ENCODE assay signal across 22 cellular contexts in the genomic region with DNA sequence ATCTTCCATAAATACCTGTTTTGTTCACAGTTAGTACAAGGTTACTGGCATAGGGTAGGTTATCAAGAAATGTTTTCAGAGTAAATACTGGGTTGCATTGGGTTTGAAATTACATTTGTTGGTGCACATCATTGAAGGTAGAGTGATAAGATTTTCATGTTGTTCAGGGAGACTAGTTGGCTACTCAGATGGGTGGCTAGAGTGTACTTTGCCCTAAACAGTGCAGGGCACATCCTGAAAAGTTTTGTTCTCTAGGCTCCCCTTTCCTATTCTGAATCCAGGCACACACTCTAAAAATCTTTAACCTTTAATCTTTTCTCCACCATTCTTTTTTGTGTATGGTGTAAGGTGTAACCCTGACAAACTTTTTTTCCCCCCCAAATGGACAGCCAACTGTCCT.
"Had no signal": no experiment of that assay in that cellular context is flagged by ENCODE, and none has a peak within 500 bp of the region (broad histone marks: within the 10 kb centered on the region; RNA-seq: fewer than 3 reads in every experiment).

No MANE protein-coding gene starts in this region.

- H3K27ac ChIP-seq: KMS-11, SJSA1, SK-N-MC had no signal

- H3K9ac ChIP-seq: KMS-11 had no signal

- DNase-seq: IMR-90, Kasumi-1, MM.1S, NCI-H1092 treated with DMSO at 0.1 percent for 48 hours, NCI-H1436, NCI-H187, NCI-H2029, NCI-H2081 treated with DMSO at 0.1 percent for 48 hours, NCI-H2171, NCI-H226, NCI-H446, NCI-H510A, NCI-H524 treated with DMSO at 0.1 percent for 48 hours, NCI-H69, NCI-H774, Right ventricle myocardium superior, RPMI8226, SIG-M5 had no signal

- H3K4me1 ChIP-seq: SJSA1 had no signal

- H3K4me2 ChIP-seq: KMS-11 had no signal

- H3K4me3 ChIP-seq: SJSA1, SK-N-MC had no signal

- FAIRE-seq: RCC 7860 had no signal

- H3K27me3 ChIP-seq: SJSA1 had no signal

- H3K36me3 ChIP-seq: SJSA1 had no signal

- H3K9me3 ChIP-seq: SJSA1 had no signal
